ENCODE assay signal across 1 cellular context in genomic region chr21:14870841-14871126, GRCh38.
TF ChIP-seq lines count a peak whose summit lies in the region.

No MANE protein-coding gene starts in this region.

TF ChIP-seq in GM12878, 131 proteins besides CTCF, POLR2A, EP300 and RAD21 (continued from another document):
- no peak for TF ChIP-seq E4F1 (IDR thresholded peaks at IDR 0.05; ENCODE audit: borderline replicate concordance, partially characterized antibody)
- no peak for TF ChIP-seq NFIC (IDR thresholded peaks at IDR 0.05; ENCODE audit: low read depth, low read length)
- TF ChIP-seq ZBTB33 (IDR thresholded peaks at IDR 0.05): no peak
- no peak for TF ChIP-seq TCF3 (IDR thresholded peaks at IDR 0.05; ENCODE audit: borderline replicate concordance, insufficient read depth, low read depth, low read length)
- TF ChIP-seq SREBF2 (IDR thresholded peaks at IDR 0.05; ENCODE audit: low read length): no peak
- no peak for TF ChIP-seq NFXL1 (IDR thresholded peaks at IDR 0.05; ENCODE audit: borderline replicate concordance)
- no peak for TF ChIP-seq POLR2AphosphoS2 (IDR thresholded peaks at IDR 0.05; ENCODE audit: low read depth, low read length)
- no peak for TF ChIP-seq SIN3A (IDR thresholded peaks at IDR 0.05; ENCODE audit: low read depth, low read length)
- no peak for TF ChIP-seq MAX (IDR thresholded peaks at IDR 0.05; ENCODE audit: low read depth, low read length)
